ENCODE assay signal across 23 cellular contexts in the genomic region with DNA sequence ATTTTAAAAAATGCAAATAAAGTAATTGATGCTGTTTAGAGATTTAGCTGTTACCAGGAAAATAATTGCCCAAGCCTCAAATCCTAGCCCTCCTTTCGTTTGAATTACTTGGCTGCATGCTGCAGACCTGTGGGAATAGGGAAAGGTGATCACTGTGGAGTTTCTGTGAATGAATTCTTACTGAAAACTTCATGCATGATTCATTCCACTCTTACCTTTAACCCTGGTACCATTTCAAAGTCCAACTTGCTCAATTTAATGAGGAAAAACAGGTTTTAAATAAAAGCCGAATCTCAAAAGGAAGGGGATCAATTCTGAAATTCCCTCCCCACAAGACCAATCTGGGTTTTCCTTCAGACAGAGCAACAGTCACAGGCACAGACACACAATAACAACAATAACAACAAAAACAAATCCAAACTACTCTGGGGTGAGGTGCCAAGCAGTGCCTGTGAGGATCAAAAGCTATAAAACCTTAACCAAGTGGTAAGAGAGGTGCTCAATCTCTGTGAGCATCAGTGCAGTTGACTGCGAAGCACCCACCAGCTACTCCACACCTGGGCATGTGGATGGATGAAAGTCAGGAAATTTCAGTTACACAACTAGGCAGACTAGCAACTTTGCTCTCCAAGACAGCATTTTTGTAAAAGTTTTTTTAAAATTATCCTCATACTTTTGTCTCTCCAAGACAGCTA.
"Had no signal": no experiment of that assay in that cellular context is flagged by ENCODE, and none has a peak within 500 bp of the region (broad histone marks: within the 10 kb centered on the region; RNA-seq: fewer than 3 reads in every experiment).

No MANE protein-coding gene starts in this region.

- H3K27me3 ChIP-seq: MG63, SJSA1 had no signal

- H3K4me3 ChIP-seq: MG63, SJSA1, SK-N-MC had no signal

- H3K9me3 ChIP-seq: MG63, SJSA1 had no signal

- FAIRE-seq: RCC 7860 had no signal

- H3K27ac ChIP-seq: SJSA1, SK-N-MC had no signal

- DNase-seq: IMR-90, Karpas-422, KG1, MG63, NCI-H1092, NCI-H1105 treated with DMSO at 0.1 percent for 48 hours, NCI-H1417 treated with DMSO at 0.1 percent for 48 hours, NCI-H187, NCI-H2029, NCI-H2081 treated with DMSO at 0.1 percent for 48 hours, NCI-H2171, NCI-H226, NCI-H446, NCI-H510A, NCI-H524 treated with DMSO at 0.1 percent for 48 hours, NCI-H69, NCI-H774, Right ventricle myocardium superior, RPMI8226, SIG-M5 had no signal

- H3K36me3 ChIP-seq: MG63, SJSA1 had no signal

- H3K4me1 ChIP-seq: SJSA1 had no signal
